ENCODE assay signal across 14 cellular contexts in genomic region chr19:43300206-43300605, GRCh38. TPM values are rescaled to one million over a fixed set of nuclear protein-coding genes. Genes with fewer than 3 reads are reported as not detected.
DNase-seq lines count a peak whose midpoint lies in the region; ATAC-seq and TF ChIP-seq lines count a peak whose summit lies in the region.
"Had no signal": no experiment of that assay in that cellular context is flagged by ENCODE, and none has a peak within 500 bp of the region (broad histone marks: within the 10 kb centered on the region; RNA-seq: fewer than 3 reads in every experiment).

No MANE protein-coding gene starts in this region.

- peak overlapping the region; percentile 88 for H3K27ac ChIP-seq in PC-9
- H3K27ac ChIP-seq: BLaER1 treated with 17β-estradiol and CSF1 and Interleukin-3, amounts not matched to agents 10 nM and 100 nM had no signal

- no TSS peak for BruUV-seq in PC-9 (replicated peaks; lab: Mats Ljungman, UMichigan)

- intact Hi-C loops in PC-9 (cut with micrococcal nuclease; ENCODE audit: unreplicated experiment): no loop called here

- CTCF ChIA-PET in PC-9 (lab: Charles Lee): no interaction called here

- no peak for ATAC-seq in GM18907 (IDR thresholded peaks at IDR 0.05; ENCODE audit: unreplicated experiment)
- ATAC-seq: CD8-positive, alpha-beta T cell had no signal

- H4K20me1 ChIP-seq in PC-9 (ENCODE audit: insufficient read depth): no peaks in the 10 kb centered on the region
- H4K20me1 ChIP-seq: BLaER1 treated with 17β-estradiol and CSF1 and Interleukin-3, amounts not matched to agents 10 nM and 100 nM had no signal

- H3F3A ChIP-seq in PC-9 (ENCODE audit: insufficient read depth, low read depth): peaks cover 34% of the 10 kb centered on the region

- H3K4me1 ChIP-seq in PC-9 (replicated peaks; ENCODE audit: insufficient read depth): peaks cover 41% of the 10 kb centered on the region

- H3K4me3 ChIP-seq in PC-9 (no peak overlapping the region), epithelial cell of esophagus (ENCODE audit: low read length) (no peak overlapping the region)
- H3K4me3 ChIP-seq: BLaER1 treated with 17β-estradiol and CSF1 and Interleukin-3, amounts not matched to agents 10 nM and 100 nM had no signal

- TF ChIP-seq CTCF in PC-9 (conservative IDR thresholded peaks at IDR 0.05) (no peak), epithelial cell of esophagus (IDR thresholded peaks at IDR 0.05; ENCODE audit: insufficient read depth, low read depth, low read length, missing control alignments) (no peak)

- no peaks in the 10 kb centered on the region for H3K9me3 ChIP-seq in PC-9 (ENCODE audit: insufficient read depth, low read depth)
- H3K9me3 ChIP-seq: BLaER1 treated with 17β-estradiol and CSF1 and Interleukin-3, amounts not matched to agents 10 nM and 100 nM had no signal

- no peak overlapping the region for H2AFZ ChIP-seq in PC-9

- H3K79me2 ChIP-seq in PC-9 (ENCODE audit: low read depth): no peaks in the 10 kb centered on the region

- no peaks in the 10 kb centered on the region for H3K9me2 ChIP-seq in PC-9 (ENCODE audit: insufficient read depth)

- POLR2A ChIA-PET in PC-9 (lab: Charles Lee; ENCODE audit: unreplicated experiment): interaction anchor here (0.6 to 0.8 kb wide), 2 partner anchors 268 to 385 kb away, joined by 4 to 5 read pairs; no protein-coding TSS in a partner anchor

- no peaks in the 10 kb centered on the region for H3K36me3 ChIP-seq in PC-9 (ENCODE audit: low read depth)
- H3K36me3 ChIP-seq: BLaER1 treated with 17β-estradiol and CSF1 and Interleukin-3, amounts not matched to agents 10 nM and 100 nM had no signal

- DNase-seq in M059J (ENCODE audit: low read depth) (peak; percentile 86), PC-9 (peak in 1 of 2 experiments; percentile 56), epithelial cell of esophagus (ENCODE audit: low read depth) (peak; percentile 48), NCI-H524 (lab: John Stamatoyannopoulos, UW) (no peak)
- no peak for DNase-seq in activated CD4-positive, alpha-beta T cell treated with anti-CD3 and anti-CD28 coated beads, Interleukin-2, amount 50 U/mL, for 1 hour
- DNase-seq: Calu3; CD8-positive, alpha-beta T cell; DMS79 treated with DMSO at 0.1 percent for 48 hours; GF-D8; GOT3; H9 had no signal

- peak overlapping the region; percentile 62 for H3K4me2 ChIP-seq in PC-9
- H3K4me2 ChIP-seq: BLaER1 treated with 17β-estradiol and CSF1 and Interleukin-3, amounts not matched to agents 10 nM and 100 nM had no signal

- H3K27me3 ChIP-seq in PC-9 (ENCODE audit: insufficient read depth, low read depth): no peaks in the 10 kb centered on the region
- H3K27me3 ChIP-seq: BLaER1 treated with 17β-estradiol and CSF1 and Interleukin-3, amounts not matched to agents 10 nM and 100 nM had no signal

RNA-seq across cellular contexts. Expression of gene PSG9, which starts 30.9 kb away (rescaled TPM):
- total RNA-seq in M059J (2014; rRNA removed; shearing (Covaris generic)): 4.3 and 5.8 TPM in 2 replicates
- not detected in 2 replicates for total RNA-seq in PC-9 (2021)
- total RNA-seq: B cell; CD8-positive, alpha-beta T cell; H9 had no signal

RNA-seq across cellular contexts. Expression of gene CD177, which starts 53.3 kb away (rescaled TPM):
- 1.4 and 3.3 TPM in 2 replicates for total RNA-seq in M059J (2014; rRNA removed; shearing (Covaris generic))
- 6.0 and 7.8 TPM in 2 replicates for total RNA-seq in PC-9 (2021)
- total RNA-seq: B cell; CD8-positive, alpha-beta T cell had no signal

Comparison
In these comparisons a context has a peak if more than half of its experiments do, and no peak if none do; other contexts are left out.
1. DNase-seq: peak in M059J (single experiment) and epithelial cell of esophagus (single experiment); none in NCI-H524 (0 of 2) and activated CD4-positive, alpha-beta T cell treated with anti-CD3 and anti-CD28 coated beads, Interleukin-2, amount 50 U/mL, for 1 hour (single experiment).